17 cellular contexts compared by ENCODE assay signal in the genomic region with DNA sequence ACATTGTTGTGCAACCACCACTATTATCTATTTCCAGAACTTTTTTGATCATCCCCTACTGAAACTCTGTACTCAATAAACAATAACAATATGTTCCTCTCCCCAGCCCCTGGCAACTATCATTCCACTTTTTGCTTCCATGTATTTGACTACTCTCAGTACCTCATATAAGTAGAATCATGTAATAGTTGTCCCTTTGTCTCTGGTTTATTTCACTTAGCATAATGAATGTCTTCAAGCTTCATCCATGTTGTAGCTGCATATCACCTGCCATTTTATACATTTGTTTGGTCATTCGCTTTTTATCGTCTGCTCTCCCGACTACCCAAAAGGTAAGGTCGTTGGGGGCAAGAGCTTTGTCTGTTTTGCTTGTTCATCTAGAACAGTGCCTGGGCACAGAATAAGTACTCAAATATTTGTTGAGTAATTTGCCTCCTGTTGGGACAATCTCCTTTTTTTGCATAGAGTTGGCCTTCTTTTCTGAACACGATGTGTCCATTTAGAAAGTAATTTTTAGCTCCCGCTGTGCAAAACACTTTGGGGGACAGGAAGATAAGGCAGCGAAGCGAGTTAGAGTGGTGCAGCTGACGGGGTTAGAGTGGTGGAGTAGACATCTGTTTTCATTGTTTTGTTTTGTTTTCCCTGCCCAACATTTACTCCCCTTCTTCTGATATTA.
DNase-seq lines count a peak whose midpoint lies in the region; ATAC-seq and TF ChIP-seq lines count a peak whose summit lies in the region.
"Had no signal": no experiment of that assay in that cellular context is flagged by ENCODE, and none has a peak within 500 bp of the region (broad histone marks: within the 10 kb centered on the region; RNA-seq: fewer than 3 reads in every experiment).

No MANE protein-coding gene starts in this region.

- H3K27ac Mint-ChIP-seq in nephron progenitor cell: peak overlapping the region; percentile 83
- H3K27ac Mint-ChIP-seq in stimulated activated memory B cell treated with anti-CD40 and anti-IgM and Interleukin-4, amounts not matched to agents 10 μg/mL and 1 μg/mL and 100 μg/mL, for 72 hours: no peak overlapping the region
- H3K27ac Mint-ChIP-seq: activated T-helper 2 cell treated with anti-CD3 and anti-CD28 coated beads, Interferon-gamma antibody, Interleukin-2, Interleukin-4, amounts not matched to agents 10 μg/mL and 5 μg/mL and 100 μg/mL, durations not matched to agents 14 hours and 24 hours and 36 hours had no signal

- H3K36me3 ChIP-seq in ascending aorta: no peaks in the 10 kb centered on the region
- H3K36me3 ChIP-seq: pancreas had no signal

- peak overlapping the region; percentile 13 for H3K4me3 Mint-ChIP-seq in nephron progenitor cell
- no peak overlapping the region for H3K4me3 Mint-ChIP-seq in stimulated activated memory B cell treated with anti-CD40 and anti-IgM and Interleukin-4, amounts not matched to agents 10 μg/mL and 1 μg/mL and 100 μg/mL, for 72 hours

- no peaks in the 10 kb centered on the region for H3K36me3 Mint-ChIP-seq in nephron progenitor cell (ENCODE audit: low read depth)
- peaks cover 15% of the 10 kb centered on the region for H3K36me3 Mint-ChIP-seq in stimulated activated memory B cell treated with anti-CD40 and anti-IgM and Interleukin-4, amounts not matched to agents 10 μg/mL and 1 μg/mL and 100 μg/mL, for 72 hours

- no peak for ATAC-seq in stimulated activated memory B cell treated with anti-CD40 and anti-IgM and Interleukin-4, amounts not matched to agents 10 μg/mL and 1 μg/mL and 100 μg/mL, for 72 hours
- ATAC-seq in HG03521 (IDR thresholded peaks at IDR 0.05; ENCODE audit: unreplicated experiment): no peak
- ATAC-seq: SK-N-SH treated with all-trans-retinoic acid at 6 μM for 48 hours had no signal

- TF ChIP-seq CTCF in C4-2B (conservative IDR thresholded peaks at IDR 0.05) (no peak), ascending aorta (IDR thresholded peaks at IDR 0.05) (no peak), nephron progenitor cell (IDR thresholded peaks at IDR 0.05) (no peak)

- H3K27me3 ChIP-seq in ascending aorta: no peaks in the 10 kb centered on the region
- H3K27me3 ChIP-seq: pancreas had no signal

- H3K9me3 Mint-ChIP-seq in nephron progenitor cell: peaks cover 7% of the 10 kb centered on the region
- peaks cover 19% of the 10 kb centered on the region for H3K9me3 Mint-ChIP-seq in stimulated activated memory B cell treated with anti-CD40 and anti-IgM and Interleukin-4, amounts not matched to agents 10 μg/mL and 1 μg/mL and 100 μg/mL, for 72 hours

- intact Hi-C loops in ascending aorta (cut with DNase I): no loop called here

- DNase-seq in NCI-H146 treated with DMSO at 0.1 percent for 48 hours (lab: John Stamatoyannopoulos, UW; ENCODE audit: unreplicated experiment) (peak; percentile 94), ascending aorta (ENCODE audit: low spot score in 2 of 2) (no peak), nephron progenitor cell (no peak), AG08396 (ENCODE audit: low spot score) (no peak), SW 1271 (lab: John Stamatoyannopoulos, UW) (no peak)
- DNase-seq: amygdala; GF-D8; Kasumi-1; NCI-H2029; pancreas; stimulated activated CD4-positive, alpha-beta T cell treated with anti-CD3 and anti-CD28 coated beads, Interleukin-12 subunit alpha, Interleukin-12 subunit beta, amount 100 ng/mL, for 4 hours had no signal

- no peak overlapping the region for H3K4me3 ChIP-seq in ascending aorta
- H3K4me3 ChIP-seq: pancreas had no signal

- peaks cover 51% of the 10 kb centered on the region for H3K4me1 Mint-ChIP-seq in nephron progenitor cell
- no peaks in the 10 kb centered on the region for H3K4me1 Mint-ChIP-seq in stimulated activated memory B cell treated with anti-CD40 and anti-IgM and Interleukin-4, amounts not matched to agents 10 μg/mL and 1 μg/mL and 100 μg/mL, for 72 hours

- H3K27ac ChIP-seq in C4-2B (peak overlapping the region; percentile 67), ascending aorta (peak overlapping the region; percentile 79 to 83)
- H3K27ac ChIP-seq: HL-60, pancreas had no signal

- peaks cover 10% of the 10 kb centered on the region for H3K27me3 Mint-ChIP-seq in nephron progenitor cell (ENCODE audit: low read depth, poor library complexity)
- peaks cover 14% of the 10 kb centered on the region for H3K27me3 Mint-ChIP-seq in stimulated activated memory B cell treated with anti-CD40 and anti-IgM and Interleukin-4, amounts not matched to agents 10 μg/mL and 1 μg/mL and 100 μg/mL, for 72 hours

- no peaks in the 10 kb centered on the region for H3K9me3 ChIP-seq in ascending aorta
- H3K9me3 ChIP-seq: pancreas had no signal

- H3K4me1 ChIP-seq in ascending aorta: peaks cover 10 to 49% of the 10 kb centered on the region in 2 donors
